In genomic region chr11:41056892-41057569, GRCh38 we compare ENCODE assay signal across 21 cellular contexts.
"Had no signal": no experiment of that assay in that cellular context is flagged by ENCODE, and none has a peak within 500 bp of the region (broad histone marks: within the 10 kb centered on the region; RNA-seq: fewer than 3 reads in every experiment).

No MANE protein-coding gene starts in this region.

- H3K4me1 ChIP-seq: colonic mucosa, esophagus muscularis mucosa, pancreas, right atrium auricular region, suprapubic skin, transverse colon had no signal

- H3K9me3 ChIP-seq: colonic mucosa, neutrophil, pancreas, right atrium auricular region, suprapubic skin, transverse colon had no signal

- H3K27me3 ChIP-seq: colonic mucosa, esophagus muscularis mucosa, foreskin keratinocyte, neutrophil, pancreas, right atrium auricular region, suprapubic skin, transverse colon had no signal

- H3K27ac ChIP-seq: colonic mucosa, esophagus muscularis mucosa, foreskin keratinocyte, neutrophil, pancreas, right atrium auricular region, suprapubic skin, transverse colon had no signal

- H3K27ac Mint-ChIP-seq: memory B cell, natural killer cell, progenitor cell of endocrine pancreas had no signal

- ATAC-seq: foreskin keratinocyte; left lobe of liver; natural killer cell; pancreas; sciatic nerve; stimulated activated naive CD8-positive, alpha-beta T cell treated with anti-CD3 and anti-CD28 coated beads, Interleukin-15, amount 100 ng/mL, for 72 hours had no signal

- H3K36me3 Mint-ChIP-seq: memory B cell, natural killer cell had no signal

- DNase-seq: colonic mucosa; dermis blood vessel endothelial cell; effector memory CD4-positive, alpha-beta T cell; natural killer cell; stimulated activated CD4-positive, alpha-beta T cell treated with anti-CD3 and anti-CD28 coated beads, Interleukin-4, amount 100 ng/mL, for 4 hours; stimulated activated naive CD4-positive, alpha-beta T cell; stimulated activated naive CD8-positive, alpha-beta T cell treated with anti-CD3 and anti-CD28 coated beads, Interleukin-15, amount 100 ng/mL, for 72 hours; transverse colon had no signal

- FAIRE-seq: endothelial cell of umbilical vein, keratinocyte, pancreas had no signal

- H3K4me3 ChIP-seq: colonic mucosa, esophagus muscularis mucosa, lung, pancreas, right atrium auricular region, suprapubic skin, transverse colon had no signal

- H3K36me3 ChIP-seq: colonic mucosa, esophagus muscularis mucosa, neutrophil, pancreas, right atrium auricular region, suprapubic skin, transverse colon had no signal

- H3K4me1 Mint-ChIP-seq: memory B cell; natural killer cell; stimulated activated naive CD8-positive, alpha-beta T cell treated with anti-CD3 and anti-CD28 coated beads, Interleukin-15, amount 100 ng/mL, for 72 hours had no signal

- H3K4me3 Mint-ChIP-seq: memory B cell; natural killer cell; stimulated activated naive CD8-positive, alpha-beta T cell treated with anti-CD3 and anti-CD28 coated beads, Interleukin-15, amount 100 ng/mL, for 72 hours had no signal
